ENCODE assay signal across 1 cellular context in genomic region chr5:142303576-142303975, GRCh38.
TF ChIP-seq lines count a peak whose summit lies in the region.

No MANE protein-coding gene starts in this region.

TF ChIP-seq in H1, 55 proteins besides CTCF, POLR2A, EP300 and RAD21 (continued from another document):
- TF ChIP-seq, protein P1, sequence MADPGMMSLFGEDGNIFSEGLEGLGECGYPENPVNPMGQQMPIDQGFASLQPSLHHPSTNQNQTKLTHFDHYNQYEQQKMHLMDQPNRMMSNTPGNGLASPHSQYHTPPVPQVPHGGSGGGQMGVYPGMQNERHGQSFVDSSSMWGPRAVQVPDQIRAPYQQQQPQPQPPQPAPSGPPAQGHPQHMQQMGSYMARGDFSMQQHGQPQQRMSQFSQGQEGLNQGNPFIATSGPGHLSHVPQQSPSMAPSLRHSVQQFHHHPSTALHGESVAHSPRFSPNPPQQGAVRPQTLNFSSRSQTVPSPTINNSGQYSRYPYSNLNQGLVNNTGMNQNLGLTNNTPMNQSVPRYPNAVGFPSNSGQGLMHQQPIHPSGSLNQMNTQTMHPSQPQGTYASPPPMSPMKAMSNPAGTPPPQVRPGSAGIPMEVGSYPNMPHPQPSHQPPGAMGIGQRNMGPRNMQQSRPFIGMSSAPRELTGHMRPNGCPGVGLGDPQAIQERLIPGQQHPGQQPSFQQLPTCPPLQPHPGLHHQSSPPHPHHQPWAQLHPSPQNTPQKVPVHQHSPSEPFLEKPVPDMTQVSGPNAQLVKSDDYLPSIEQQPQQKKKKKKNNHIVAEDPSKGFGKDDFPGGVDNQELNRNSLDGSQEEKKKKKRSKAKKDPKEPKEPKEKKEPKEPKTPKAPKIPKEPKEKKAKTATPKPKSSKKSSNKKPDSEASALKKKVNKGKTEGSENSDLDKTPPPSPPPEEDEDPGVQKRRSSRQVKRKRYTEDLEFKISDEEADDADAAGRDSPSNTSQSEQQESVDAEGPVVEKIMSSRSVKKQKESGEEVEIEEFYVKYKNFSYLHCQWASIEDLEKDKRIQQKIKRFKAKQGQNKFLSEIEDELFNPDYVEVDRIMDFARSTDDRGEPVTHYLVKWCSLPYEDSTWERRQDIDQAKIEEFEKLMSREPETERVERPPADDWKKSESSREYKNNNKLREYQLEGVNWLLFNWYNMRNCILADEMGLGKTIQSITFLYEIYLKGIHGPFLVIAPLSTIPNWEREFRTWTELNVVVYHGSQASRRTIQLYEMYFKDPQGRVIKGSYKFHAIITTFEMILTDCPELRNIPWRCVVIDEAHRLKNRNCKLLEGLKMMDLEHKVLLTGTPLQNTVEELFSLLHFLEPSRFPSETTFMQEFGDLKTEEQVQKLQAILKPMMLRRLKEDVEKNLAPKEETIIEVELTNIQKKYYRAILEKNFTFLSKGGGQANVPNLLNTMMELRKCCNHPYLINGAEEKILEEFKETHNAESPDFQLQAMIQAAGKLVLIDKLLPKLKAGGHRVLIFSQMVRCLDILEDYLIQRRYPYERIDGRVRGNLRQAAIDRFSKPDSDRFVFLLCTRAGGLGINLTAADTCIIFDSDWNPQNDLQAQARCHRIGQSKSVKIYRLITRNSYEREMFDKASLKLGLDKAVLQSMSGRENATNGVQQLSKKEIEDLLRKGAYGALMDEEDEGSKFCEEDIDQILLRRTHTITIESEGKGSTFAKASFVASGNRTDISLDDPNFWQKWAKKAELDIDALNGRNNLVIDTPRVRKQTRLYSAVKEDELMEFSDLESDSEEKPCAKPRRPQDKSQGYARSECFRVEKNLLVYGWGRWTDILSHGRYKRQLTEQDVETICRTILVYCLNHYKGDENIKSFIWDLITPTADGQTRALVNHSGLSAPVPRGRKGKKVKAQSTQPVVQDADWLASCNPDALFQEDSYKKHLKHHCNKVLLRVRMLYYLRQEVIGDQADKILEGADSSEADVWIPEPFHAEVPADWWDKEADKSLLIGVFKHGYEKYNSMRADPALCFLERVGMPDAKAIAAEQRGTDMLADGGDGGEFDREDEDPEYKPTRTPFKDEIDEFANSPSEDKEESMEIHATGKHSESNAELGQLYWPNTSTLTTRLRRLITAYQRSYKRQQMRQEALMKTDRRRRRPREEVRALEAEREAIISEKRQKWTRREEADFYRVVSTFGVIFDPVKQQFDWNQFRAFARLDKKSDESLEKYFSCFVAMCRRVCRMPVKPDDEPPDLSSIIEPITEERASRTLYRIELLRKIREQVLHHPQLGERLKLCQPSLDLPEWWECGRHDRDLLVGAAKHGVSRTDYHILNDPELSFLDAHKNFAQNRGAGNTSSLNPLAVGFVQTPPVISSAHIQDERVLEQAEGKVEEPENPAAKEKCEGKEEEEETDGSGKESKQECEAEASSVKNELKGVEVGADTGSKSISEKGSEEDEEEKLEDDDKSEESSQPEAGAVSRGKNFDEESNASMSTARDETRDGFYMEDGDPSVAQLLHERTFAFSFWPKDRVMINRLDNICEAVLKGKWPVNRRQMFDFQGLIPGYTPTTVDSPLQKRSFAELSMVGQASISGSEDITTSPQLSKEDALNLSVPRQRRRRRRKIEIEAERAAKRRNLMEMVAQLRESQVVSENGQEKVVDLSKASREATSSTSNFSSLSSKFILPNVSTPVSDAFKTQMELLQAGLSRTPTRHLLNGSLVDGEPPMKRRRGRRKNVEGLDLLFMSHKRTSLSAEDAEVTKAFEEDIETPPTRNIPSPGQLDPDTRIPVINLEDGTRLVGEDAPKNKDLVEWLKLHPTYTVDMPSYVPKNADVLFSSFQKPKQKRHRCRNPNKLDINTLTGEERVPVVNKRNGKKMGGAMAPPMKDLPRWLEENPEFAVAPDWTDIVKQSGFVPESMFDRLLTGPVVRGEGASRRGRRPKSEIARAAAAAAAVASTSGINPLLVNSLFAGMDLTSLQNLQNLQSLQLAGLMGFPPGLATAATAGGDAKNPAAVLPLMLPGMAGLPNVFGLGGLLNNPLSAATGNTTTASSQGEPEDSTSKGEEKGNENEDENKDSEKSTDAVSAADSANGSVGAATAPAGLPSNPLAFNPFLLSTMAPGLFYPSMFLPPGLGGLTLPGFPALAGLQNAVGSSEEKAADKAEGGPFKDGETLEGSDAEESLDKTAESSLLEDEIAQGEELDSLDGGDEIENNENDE (IDR thresholded peaks at IDR 0.05; ENCODE audit: insufficient replicate concordance, low read length) = no peak
- TF ChIP-seq CHD1 (IDR thresholded peaks at IDR 0.05; ENCODE audit: low read depth, low read length) (no peak), GTF2F1 (IDR thresholded peaks at IDR 0.05; ENCODE audit: borderline replicate concordance, low read depth, low read length) (no peak), KDM4A (IDR thresholded peaks at IDR 0.05; ENCODE audit: low read depth, low read length, severe bottlenecking) (no peak), FOSL1 (IDR thresholded peaks at IDR 0.05; ENCODE audit: insufficient read depth, low read depth, low read length) (no peak), NANOG (IDR thresholded peaks at IDR 0.05; ENCODE audit: insufficient read depth, low read depth, low read length, poor library complexity, severe bottlenecking) (no peak), POU5F1 (IDR thresholded peaks at IDR 0.05; ENCODE audit: low read depth, low read length) (no peak), HDAC2 (IDR thresholded peaks at IDR 0.05; ENCODE audit: borderline replicate concordance in 1 of 2, low read depth in 2 of 2, low read length in 2 of 2) (no peak), SUZ12 (IDR thresholded peaks at IDR 0.05; ENCODE audit: low read length) (no peak)
